ENCODE assay signal across 2 cellular contexts in the genomic region with DNA sequence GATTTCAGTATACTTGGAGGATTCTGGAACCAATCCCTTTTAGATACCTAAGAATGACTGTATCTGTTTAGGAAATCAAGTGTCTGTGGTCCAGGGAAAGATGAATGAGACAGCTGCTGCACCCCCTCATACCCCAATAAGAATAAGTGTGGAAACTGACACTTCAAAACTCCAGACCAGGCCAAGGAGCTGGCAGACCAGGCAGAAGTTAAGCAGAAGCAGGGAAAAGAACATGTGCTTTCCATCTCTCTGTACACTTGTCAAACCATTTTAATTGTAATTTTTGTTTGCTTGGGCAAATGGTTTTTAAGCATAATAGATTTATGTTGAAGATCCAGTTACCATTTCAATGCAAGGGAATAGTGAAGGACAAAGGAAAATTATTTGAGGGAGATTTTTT.
TF ChIP-seq lines count a peak whose summit lies in the region.

No MANE protein-coding gene starts in this region.

TF ChIP-seq in IMR-90, 13 proteins besides CTCF, POLR2A, EP300 and RAD21 (continued from another document):
- TF ChIP-seq USF2 (IDR thresholded peaks at IDR 0.05; ENCODE audit: low read depth, low read length) (no peak), MXI1 (IDR thresholded peaks at IDR 0.05; ENCODE audit: borderline replicate concordance, low read depth, low read length) (no peak), CEBPB (IDR thresholded peaks at IDR 0.05; ENCODE audit: low read depth, low read length) (no peak), SMC3 (IDR thresholded peaks at IDR 0.05; ENCODE audit: low read depth, low read length) (no peak), MAZ (IDR thresholded peaks at IDR 0.05; ENCODE audit: borderline replicate concordance, low read depth, low read length) (no peak), MAFK (IDR thresholded peaks at IDR 0.05; ENCODE audit: low read depth, low read length) (no peak), RFX5 (IDR thresholded peaks at IDR 0.05; ENCODE audit: low read depth, low read length) (no peak)

TF ChIP-seq in SK-N-SH treated with all-trans-retinoic acid at 6 μM for 48 hours, 23 proteins besides CTCF, POLR2A, EP300 and RAD21 (continued from another document):
- TF ChIP-seq TSHZ2 (CRISPR knock-in tag; IDR thresholded peaks at IDR 0.05) (no peak), POU6F1 (CRISPR knock-in tag; IDR thresholded peaks at IDR 0.05; ENCODE audit: borderline replicate concordance, low read depth) (no peak), CSDC2 (CRISPR knock-in tag; IDR thresholded peaks at IDR 0.05) (no peak), CSRNP3 (CRISPR knock-in tag; IDR thresholded peaks at IDR 0.05) (no peak), TOX (CRISPR knock-in tag; IDR thresholded peaks at IDR 0.05; ENCODE audit: borderline replicate concordance) (no peak; the same call in 1 of the 2 replicates), ZC3H10 (CRISPR knock-in tag; IDR thresholded peaks at IDR 0.05) (no peak), ZNF70 (CRISPR knock-in tag; IDR thresholded peaks at IDR 0.05) (no peak)
